ENCODE assay signal across 8 cellular contexts in the genomic region with DNA sequence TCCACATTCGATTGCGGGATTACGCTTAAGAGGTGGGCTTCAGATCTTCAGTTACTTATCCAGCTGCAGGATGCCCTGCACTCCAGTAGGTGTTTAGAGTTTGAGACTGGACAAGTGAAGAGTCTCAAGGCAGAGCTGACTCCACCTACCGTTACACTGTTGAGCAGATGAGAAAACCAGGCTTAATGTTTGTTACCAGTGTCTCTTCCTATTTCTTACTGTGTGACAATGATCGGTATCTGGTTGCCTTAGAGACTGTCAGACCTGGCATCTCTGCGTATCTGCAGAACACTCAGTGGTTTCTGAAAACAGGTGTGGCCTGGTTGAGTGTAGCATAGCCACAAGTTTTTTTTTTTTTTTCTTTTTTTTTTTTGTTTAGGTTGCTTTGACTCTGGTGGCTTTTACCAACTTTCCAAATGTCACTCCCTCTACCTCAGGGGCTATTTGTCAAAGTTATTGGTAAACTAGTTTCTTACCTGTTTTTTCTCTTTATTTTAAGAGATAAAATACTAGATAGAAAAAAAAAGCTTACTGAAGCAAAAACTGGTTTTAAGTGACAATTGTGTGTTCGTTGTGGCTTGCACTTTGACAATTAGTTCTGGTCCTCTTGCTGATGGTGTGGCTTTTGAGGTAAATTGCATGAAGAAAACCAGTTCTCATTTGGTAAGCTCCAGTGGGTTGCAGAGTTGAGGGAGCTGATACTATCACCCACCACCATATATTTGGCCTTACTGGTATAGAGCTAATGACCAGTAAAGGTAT.
A peak's percentile ranks its signal among the peaks of the same experiment; 100 is the strongest.
DNase-seq lines count a peak whose midpoint lies in the region; ATAC-seq and TF ChIP-seq lines count a peak whose summit lies in the region.
"Had no signal": no experiment of that assay in that cellular context is flagged by ENCODE, and none has a peak within 500 bp of the region (broad histone marks: within the 10 kb centered on the region; RNA-seq: fewer than 3 reads in every experiment).

No MANE protein-coding gene starts in this region.

- no peaks in the 10 kb centered on the region for H3K9me3 ChIP-seq in adrenal gland (replicated peaks in 1 of 3)
- H3K9me3 ChIP-seq: SJSA1 had no signal

- no peak for TF ChIP-seq CTCF in adrenal gland (IDR thresholded peaks at IDR 0.05)

- ATAC-seq in GM19025 (IDR thresholded peaks at IDR 0.05; ENCODE audit: low read depth, unreplicated experiment) (peak; percentile 73), HG02884 (IDR thresholded peaks at IDR 0.05; ENCODE audit: unreplicated experiment) (peak; percentile 78), left cardiac atrium (peak; percentile 70 to 73)

- H3K4me1 ChIP-seq in adrenal gland (replicated peaks in 1 of 2) = no peaks in the 10 kb centered on the region

- TF ChIP-seq POLR2A in adrenal gland (IDR thresholded peaks at IDR 0.05) = no peak

- WGBS in adrenal gland, 4 donors = 76 to 87% (median 84%) methylated on average over 7 of the region's 7 CpGs

- no peak overlapping the region for H3K4me3 ChIP-seq in adrenal gland
- H3K4me3 ChIP-seq: SJSA1 had no signal

- intact Hi-C loops in left cardiac atrium (cut with DNase I) = no loop called here
- intact Hi-C loops in adrenal gland (cut with DNase I) = no loop called here

- DNase-seq in T follicular helper cell (ENCODE audit: low read depth) (peak; percentile 65), left cardiac atrium (no peak), KBM-7 (no peak), NCI-H446 treated with DMSO at 0.1 percent for 48 hours (lab: John Stamatoyannopoulos, UW) (no peak), adrenal gland (no peak)

- in situ Hi-C loops in KBM-7 (cut with MboI; ENCODE audit: low pct_unique_long_range_greater_than_20kb, low sequenced_read_pairs) = no loop called here

- H3K36me3 ChIP-seq in adrenal gland (replicated peaks in 1 of 2) = no peaks in the 10 kb centered on the region
- H3K36me3 ChIP-seq: SJSA1 had no signal

- H3K27me3 ChIP-seq in adrenal gland = no peaks in the 10 kb centered on the region
- H3K27me3 ChIP-seq: SJSA1 had no signal

- peak overlapping the region in 1 of 5 donors; percentile 23 for H3K27ac ChIP-seq in adrenal gland
- H3K27ac ChIP-seq: SJSA1 had no signal
